1 cellular context compared by ENCODE assay signal in the genomic region with DNA sequence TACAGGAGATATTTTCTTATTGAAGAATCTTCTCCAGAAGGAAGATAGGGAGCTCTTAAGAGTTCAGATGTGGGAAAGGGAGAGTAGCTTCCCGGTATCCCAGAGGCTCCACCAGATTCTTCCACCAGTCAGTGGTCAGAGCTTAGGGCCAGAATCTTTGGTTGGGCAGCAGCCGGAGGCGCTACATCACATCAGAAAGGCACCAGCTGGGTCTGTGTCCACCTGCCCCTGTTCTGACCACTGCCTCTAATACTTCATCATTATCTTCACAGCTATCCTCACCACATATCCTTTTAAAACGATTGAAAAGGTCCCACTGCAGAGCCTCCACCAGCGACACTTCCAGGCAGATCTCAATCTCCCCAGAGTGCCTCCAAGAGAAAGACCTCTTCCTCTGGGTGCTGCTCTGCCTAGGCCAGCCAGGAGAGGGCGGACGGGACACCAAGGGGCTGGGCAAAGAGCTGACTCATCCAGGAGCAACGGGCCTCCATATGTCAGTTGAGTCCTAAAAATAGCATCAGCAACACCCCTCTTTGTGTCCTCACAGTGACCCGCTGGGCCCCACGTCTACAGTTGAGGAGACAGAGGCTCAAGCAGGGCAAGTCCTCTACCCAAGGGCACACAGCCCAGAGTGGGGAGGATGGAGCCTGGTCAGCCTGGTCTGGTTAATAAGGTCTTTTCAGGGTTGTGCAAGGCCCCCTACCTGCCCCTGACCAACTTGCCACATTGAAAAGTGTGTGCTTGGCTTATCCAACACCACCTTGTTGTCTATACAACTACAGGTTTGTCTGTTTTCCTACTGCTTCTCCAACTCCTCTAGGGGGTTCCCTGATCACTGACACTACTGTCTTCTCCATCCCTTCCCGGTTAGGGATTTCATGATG.
TF ChIP-seq lines count a peak whose summit lies in the region.

No MANE protein-coding gene starts in this region.

TF ChIP-seq in K562, 482 proteins besides CTCF, POLR2A, EP300 and RAD21 (continued from another document):
- TF ChIP-seq LCOR (CRISPR knock-in tag; IDR thresholded peaks at IDR 0.05) (peak; percentile 93), NBN (IDR thresholded peaks at IDR 0.05; ENCODE audit: low read depth) (peak; percentile 47; the same call in 1 of the 2 replicates), ZBTB33 (CRISPR knock-in tag; IDR thresholded peaks at IDR 0.05) (no peak), CEBPB (tag; IDR thresholded peaks at IDR 0.05) (peak; percentile 78), NCOR1 (IDR thresholded peaks at IDR 0.05) (peak; percentile 88), BRD4 (IDR thresholded peaks at IDR 0.05) (no peak), TAL1 (IDR thresholded peaks at IDR 0.05) (no peak), FOXK1 (CRISPR knock-in tag; IDR thresholded peaks at IDR 0.05; ENCODE audit: borderline replicate concordance) (no peak), ZNF232 (CRISPR knock-in tag; IDR thresholded peaks at IDR 0.05) (no peak), ZNF586 (CRISPR knock-in tag; conservative IDR thresholded peaks at IDR 0.05) (no peak), ZEB2 (IDR thresholded peaks at IDR 0.05) (peak; percentile 18; the same call in 1 of the 2 replicates), NRF1 (conservative IDR thresholded peaks at IDR 0.05 in 1 of 2, IDR thresholded peaks at IDR 0.05 in 1 of 2) (no peak), ZNF436 (CRISPR knock-in tag; IDR thresholded peaks at IDR 0.05) (no peak), PTBP1 (IDR thresholded peaks at IDR 0.05; ENCODE audit: low read depth, low read length) (no peak), KLF10 (CRISPR knock-in tag; IDR thresholded peaks at IDR 0.05) (no peak), FOXK2 (conservative IDR thresholded peaks at IDR 0.05 in 1 of 2, IDR thresholded peaks at IDR 0.05 in 1 of 2; ENCODE audit: low read depth in 2 of 2) (peak; percentile 67 to 86), ZNF589 (CRISPR knock-in tag; IDR thresholded peaks at IDR 0.05; ENCODE audit: low read depth) (0 out of 2 replicates have a peak, but pooled peaks have one; percentile 34), HSF4 (CRISPR knock-in tag; IDR thresholded peaks at IDR 0.05; ENCODE audit: borderline replicate concordance) (0 out of 2 replicates have a peak, but pooled peaks have one; percentile 26), RBM17 (IDR thresholded peaks at IDR 0.05; ENCODE audit: borderline replicate concordance, low read depth, low read length) (no peak), HDAC2 (IDR thresholded peaks at IDR 0.05) (0 out of 2 replicates have a peak, but pooled peaks have one; percentile 18), ZNF778 (CRISPR knock-in tag; IDR thresholded peaks at IDR 0.05) (no peak), FOS (IDR thresholded peaks at IDR 0.05; ENCODE audit: extremely low read depth, insufficient read length) (no peak), HNRNPLL (IDR thresholded peaks at IDR 0.05; ENCODE audit: low read depth, low read length, poor library complexity, severe bottlenecking) (no peak), KDM4B (IDR thresholded peaks at IDR 0.05; ENCODE audit: borderline replicate concordance in 2 of 2, low read depth in 1 of 2) (0 out of 4 replicates have a peak, but pooled peaks of 1 of the 2 experiments have one; percentile 43), ILF3 (IDR thresholded peaks at IDR 0.05; ENCODE audit: borderline replicate concordance) (no peak), ZKSCAN3 (CRISPR knock-in tag; IDR thresholded peaks at IDR 0.05) (no peak), IRF9 (tag; IDR thresholded peaks at IDR 0.05) (peak; percentile 80), SOX6 (IDR thresholded peaks at IDR 0.05) (peak; percentile 81; the same call in 1 of the 2 replicates), ZNF274 (IDR thresholded peaks at IDR 0.05; ENCODE audit: borderline replicate concordance, low read depth, low read length) (no peak), MXI1 (IDR thresholded peaks at IDR 0.05; ENCODE audit: low read depth, low read length) (peak; percentile 44; the same call in 1 of the 2 replicates), TSC22D4 (tag; IDR thresholded peaks at IDR 0.05) (no peak), IRF1 (CRISPR knock-in tag; IDR thresholded peaks at IDR 0.05; ENCODE audit: borderline replicate concordance) (no peak), PTRF (tag; IDR thresholded peaks at IDR 0.05) (peak; percentile 63), SMAD4 (CRISPR knock-in tag; conservative IDR thresholded peaks at IDR 0.05) (peak; percentile 94), ZNF518B (CRISPR knock-in tag; IDR thresholded peaks at IDR 0.05) (no peak), ZNF75A (CRISPR knock-in tag; IDR thresholded peaks at IDR 0.05) (no peak), RAD51 (IDR thresholded peaks at IDR 0.05; ENCODE audit: borderline replicate concordance, low read depth) (0 out of 2 replicates have a peak, but pooled peaks have one; percentile 8), ZNF24 (IDR thresholded peaks at IDR 0.05) (peak; percentile 51; the same call in 1 of the 2 replicates), GATA2 (CRISPR knock-in tag; IDR thresholded peaks at IDR 0.05) (peak; percentile 86), TOE1 (IDR thresholded peaks at IDR 0.05; ENCODE audit: borderline replicate concordance) (no peak), TOE1 (CRISPR knock-in tag; IDR thresholded peaks at IDR 0.05; ENCODE audit: borderline replicate concordance, low read depth) (no peak)
- TF ChIP-seq, protein P1, sequence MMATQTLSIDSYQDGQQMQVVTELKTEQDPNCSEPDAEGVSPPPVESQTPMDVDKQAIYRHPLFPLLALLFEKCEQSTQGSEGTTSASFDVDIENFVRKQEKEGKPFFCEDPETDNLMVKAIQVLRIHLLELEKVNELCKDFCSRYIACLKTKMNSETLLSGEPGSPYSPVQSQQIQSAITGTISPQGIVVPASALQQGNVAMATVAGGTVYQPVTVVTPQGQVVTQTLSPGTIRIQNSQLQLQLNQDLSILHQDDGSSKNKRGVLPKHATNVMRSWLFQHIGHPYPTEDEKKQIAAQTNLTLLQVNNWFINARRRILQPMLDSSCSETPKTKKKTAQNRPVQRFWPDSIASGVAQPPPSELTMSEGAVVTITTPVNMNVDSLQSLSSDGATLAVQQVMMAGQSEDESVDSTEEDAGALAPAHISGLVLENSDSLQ (IDR thresholded peaks at IDR 0.05), result peak; percentile 71
- TF ChIP-seq, protein P2, sequence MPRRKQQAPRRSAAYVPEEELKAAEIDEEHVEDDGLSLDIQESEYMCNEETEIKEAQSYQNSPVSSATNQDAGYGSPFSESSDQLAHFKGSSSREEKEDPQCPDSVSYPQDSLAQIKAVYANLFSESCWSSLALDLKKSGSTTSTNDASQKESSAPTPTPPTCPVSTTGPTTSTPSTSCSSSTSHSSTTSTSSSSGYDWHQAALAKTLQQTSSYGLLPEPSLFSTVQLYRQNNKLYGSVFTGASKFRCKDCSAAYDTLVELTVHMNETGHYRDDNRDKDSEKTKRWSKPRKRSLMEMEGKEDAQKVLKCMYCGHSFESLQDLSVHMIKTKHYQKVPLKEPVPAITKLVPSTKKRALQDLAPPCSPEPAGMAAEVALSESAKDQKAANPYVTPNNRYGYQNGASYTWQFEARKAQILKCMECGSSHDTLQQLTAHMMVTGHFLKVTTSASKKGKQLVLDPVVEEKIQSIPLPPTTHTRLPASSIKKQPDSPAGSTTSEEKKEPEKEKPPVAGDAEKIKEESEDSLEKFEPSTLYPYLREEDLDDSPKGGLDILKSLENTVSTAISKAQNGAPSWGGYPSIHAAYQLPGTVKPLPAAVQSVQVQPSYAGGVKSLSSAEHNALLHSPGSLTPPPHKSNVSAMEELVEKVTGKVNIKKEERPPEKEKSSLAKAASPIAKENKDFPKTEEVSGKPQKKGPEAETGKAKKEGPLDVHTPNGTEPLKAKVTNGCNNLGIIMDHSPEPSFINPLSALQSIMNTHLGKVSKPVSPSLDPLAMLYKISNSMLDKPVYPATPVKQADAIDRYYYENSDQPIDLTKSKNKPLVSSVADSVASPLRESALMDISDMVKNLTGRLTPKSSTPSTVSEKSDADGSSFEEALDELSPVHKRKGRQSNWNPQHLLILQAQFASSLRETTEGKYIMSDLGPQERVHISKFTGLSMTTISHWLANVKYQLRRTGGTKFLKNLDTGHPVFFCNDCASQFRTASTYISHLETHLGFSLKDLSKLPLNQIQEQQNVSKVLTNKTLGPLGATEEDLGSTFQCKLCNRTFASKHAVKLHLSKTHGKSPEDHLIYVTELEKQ (CRISPR knock-in tag; IDR thresholded peaks at IDR 0.05), result no peak
